In genomic region chr4:73662709-73663546, GRCh38 we compare ENCODE assay signal across 9 cellular contexts. TPM values are rescaled to one million over a fixed set of nuclear protein-coding genes. Genes with fewer than 3 reads are reported as not detected.
DNase-seq lines count a peak whose midpoint lies in the region; ATAC-seq and TF ChIP-seq lines count a peak whose summit lies in the region.
"Had no signal": no experiment of that assay in that cellular context is flagged by ENCODE, and none has a peak within 500 bp of the region (broad histone marks: within the 10 kb centered on the region; RNA-seq: fewer than 3 reads in every experiment).

No MANE protein-coding gene starts in this region.

- H3K36me3 Mint-ChIP-seq in progenitor cell of endocrine pancreas (ENCODE audit: insufficient read depth), result no peaks in the 10 kb centered on the region
- H3K36me3 Mint-ChIP-seq: natural killer cell had no signal

- peak; percentile 46 for TF ChIP-seq CTCF in progenitor cell of endocrine pancreas (IDR thresholded peaks at IDR 0.05; ENCODE audit: unreplicated experiment)

- peak; percentile 82 for ATAC-seq in GM19455 (IDR thresholded peaks at IDR 0.05; ENCODE audit: unreplicated experiment)
- peak; percentile 75 for ATAC-seq in esophagus mucosa

- H3K4me3 Mint-ChIP-seq in progenitor cell of endocrine pancreas (ENCODE audit: low read depth), result no peak overlapping the region
- H3K4me3 Mint-ChIP-seq: natural killer cell had no signal

- H3K4me1 Mint-ChIP-seq in progenitor cell of endocrine pancreas (ENCODE audit: low read depth), result peaks cover 7% of the 10 kb centered on the region
- H3K4me1 Mint-ChIP-seq: natural killer cell had no signal

- no peak overlapping the region for H3K27ac Mint-ChIP-seq in progenitor cell of endocrine pancreas
- H3K27ac Mint-ChIP-seq: natural killer cell had no signal

- H3K9me3 Mint-ChIP-seq in progenitor cell of endocrine pancreas (ENCODE audit: low read depth), result no peaks in the 10 kb centered on the region
- H3K9me3 Mint-ChIP-seq: natural killer cell had no signal

- H3K27me3 Mint-ChIP-seq in progenitor cell of endocrine pancreas, result no peaks in the 10 kb centered on the region

- peak; percentile 44 for DNase-seq in COR-L47 (lab: John Stamatoyannopoulos, UW)
- peak; percentile 8 for DNase-seq in HuH-7 (ENCODE audit: low spot score)
- peak; percentile 80 for DNase-seq in OCI-M1 (lab: John Stamatoyannopoulos, UW)
- DNase-seq in progenitor cell of endocrine pancreas (ENCODE audit: low spot score, unreplicated experiment), result no peak
- no peak for DNase-seq in stimulated activated CD4-positive, alpha-beta T cell treated with anti-CD3 and anti-CD28 coated beads, Interleukin-2, amount 100 ng/mL, for 48 hours
- DNase-seq in cortex of kidney (lab: John Stamatoyannopoulos, UW), result no peak
- DNase-seq: natural killer cell had no signal

RNA-seq across cellular contexts. Expression of gene RASSF6, which starts 42.7 kb away (rescaled TPM):
- total RNA-seq in esophagus mucosa (1.8 TPM), progenitor cell of endocrine pancreas (10.1 and 10.6 TPM in 2 replicates)

Comparison
In these comparisons a context has a peak if more than half of its experiments do, and no peak if none do; other contexts are left out.
1. DNase-seq: peak in COR-L47 (single experiment), HuH-7 (single experiment) and OCI-M1 (single experiment); none in progenitor cell of endocrine pancreas (single experiment), stimulated activated CD4-positive, alpha-beta T cell treated with anti-CD3 and anti-CD28 coated beads, Interleukin-2, amount 100 ng/mL, for 48 hours (0 of 2) and cortex of kidney (single experiment).